8 cellular contexts compared by ENCODE assay signal in the genomic region with DNA sequence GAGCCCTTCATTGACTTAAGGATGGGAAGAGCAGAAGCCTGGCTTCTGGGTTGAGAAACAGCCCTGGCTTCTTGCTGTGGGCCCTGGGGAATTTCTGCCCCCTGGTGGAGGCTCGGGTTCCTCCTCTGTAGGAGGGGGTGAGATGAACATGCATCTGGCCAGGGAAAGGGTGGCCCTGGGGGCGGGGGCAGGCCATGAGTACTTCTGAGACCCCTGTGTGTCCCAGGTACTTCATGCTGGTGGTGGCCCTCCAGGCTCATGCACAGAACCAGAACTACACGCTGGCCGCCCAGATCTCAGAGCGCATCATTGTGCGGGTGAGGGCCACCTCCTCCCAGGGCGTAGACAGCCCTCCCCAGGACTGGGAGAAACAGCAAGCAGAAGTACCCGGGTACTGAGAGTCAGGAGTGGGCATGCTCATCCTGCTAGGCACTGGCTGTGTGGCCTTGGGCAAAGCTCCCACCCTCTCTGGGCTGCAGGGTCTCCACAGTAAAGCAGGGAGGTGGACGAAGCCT. TPM values are rescaled to one million over a fixed set of nuclear protein-coding genes. Genes with fewer than 3 reads are reported as not detected.
DNase-seq lines count a peak whose midpoint lies in the region; ATAC-seq and TF ChIP-seq lines count a peak whose summit lies in the region.

No MANE protein-coding gene starts in this region.

- H3K4me3 Mint-ChIP-seq in natural killer cell = peak overlapping the region; percentile 69

- no peaks in the 10 kb centered on the region for H3K27me3 Mint-ChIP-seq in natural killer cell (ENCODE audit: low read depth in 2 of 2)

- no peak overlapping the region for H3K27ac ChIP-seq in tibial nerve

- intact Hi-C loops in natural killer cell (cut with micrococcal nuclease) = loop anchor here (2.0 kb wide), 1 partner anchor 30 kb away; no protein-coding TSS in a partner anchor

- DNase-seq in AG09309 (ENCODE audit: low read depth) (no peak), NCI-H2196 treated with DMSO at 0.1 percent for 48 hours (lab: John Stamatoyannopoulos, UW; ENCODE audit: unreplicated experiment) (peak; percentile 11), epithelial cell of proximal tubule (ENCODE audit: low read depth) (no peak), natural killer cell (peak; percentile 55), tibial nerve (ENCODE audit: low spot score in 2 of 2) (peak in 1 of 2 donors; percentile 26), T1000 (lab: John Stamatoyannopoulos, UW) (no peak)
- peak; percentile 56 for DNase-seq in activated CD8-positive, alpha-beta memory T cell treated with anti-CD3 and anti-CD28 coated beads, Interleukin-2, amount 50 U/mL, for 4 hours

- H3K36me3 Mint-ChIP-seq in natural killer cell = no peaks in the 10 kb centered on the region

- no peak for TF ChIP-seq POLR2A in tibial nerve (IDR thresholded peaks at IDR 0.05)

- H3K4me3 ChIP-seq in AG09309 (ENCODE audit: control insufficient read depth, low read depth, low read length) (no peak overlapping the region), GM12875 (ENCODE audit: low read depth, low read length) (no peak overlapping the region), epithelial cell of proximal tubule (ENCODE audit: low read depth, low read length) (no peak overlapping the region), tibial nerve (no peak overlapping the region)

- no peaks in the 10 kb centered on the region for H3K9me3 ChIP-seq in tibial nerve

- TF ChIP-seq EP300 in tibial nerve (IDR thresholded peaks at IDR 0.05) = no peak

- TF ChIP-seq CTCF in AG09309 (IDR thresholded peaks at IDR 0.05; ENCODE audit: control insufficient read depth, insufficient read depth, low read depth, low read length, missing control alignments) (peak; percentile 92), GM12875 (IDR thresholded peaks at IDR 0.05; ENCODE audit: borderline replicate concordance, insufficient read depth, low read depth, low read length) (peak; percentile 81), epithelial cell of proximal tubule (conservative IDR thresholded peaks at IDR 0.05; ENCODE audit: low read depth, low read length) (peak; percentile 87), natural killer cell (IDR thresholded peaks at IDR 0.05) (peak; percentile 70), tibial nerve (IDR thresholded peaks at IDR 0.05) (peak; percentile 45 to 65 (median 57))

- H3K9me3 Mint-ChIP-seq in natural killer cell = no peaks in the 10 kb centered on the region

- no peaks in the 10 kb centered on the region for H3K27me3 ChIP-seq in tibial nerve

- peaks cover 0 to 32% (median 0%) of the 10 kb centered on the region in 3 donors for H3K36me3 ChIP-seq in tibial nerve

- peaks cover 13 to 28% of the 10 kb centered on the region in 2 donors for H3K4me1 Mint-ChIP-seq in natural killer cell

- 58 to 60% methylated on average over 7 to 8 of the region's 9 CpGs for WGBS in tibial nerve, 2 donors

- H3K27ac Mint-ChIP-seq in natural killer cell = peak overlapping the region; percentile 56 to 85

- peaks cover 0 to 19% (median 5%) of the 10 kb centered on the region in 4 donors for H3K4me1 ChIP-seq in tibial nerve

- ATAC-seq in natural killer cell = peak; percentile 55 to 67 (median 60)

RNA-seq across cellular contexts. Expression of gene TMEM258, which starts 15.8 kb away (rescaled TPM):
- total RNA-seq in epithelial cell of proximal tubule (95.1 and 102 TPM in 2 replicates), natural killer cell (10 to 100 TPM; 64.4 to 69.3 (median 66.1) TPM), tibial nerve (10 to 100 TPM; 21.9 to 56.7 (median 45.2) TPM)

RNA-seq across cellular contexts. Expression of gene FEN1, which starts 16.1 kb away (rescaled TPM):
- 70.6 and 120 TPM in 2 replicates for total RNA-seq in epithelial cell of proximal tubule
- 10 to 100 TPM; 14.2 to 17.8 (median 17.5) TPM for total RNA-seq in natural killer cell
- total RNA-seq in tibial nerve = 10 to 100 TPM in 1 of 4 donors, 1 to 10 TPM in 3; 4.5 to 11.0 (median 4.6) TPM

RNA-seq across cellular contexts. Expression of gene MYRF, which starts 24.2 kb away (rescaled TPM):
- total RNA-seq in epithelial cell of proximal tubule (7.6 and 25.0 TPM in 2 replicates), natural killer cell (10 to 100 TPM in 1 of 3 donors, 1 to 10 TPM in 2; 4.9 to 15.3 (median 7.3) TPM), tibial nerve (1 to 10 TPM; 1.0 to 7.5 (median 2.1) TPM)

RNA-seq across cellular contexts. Expression of gene FADS1, which starts 40.2 kb away (rescaled TPM):
- 64.6 and 100 TPM in 2 replicates for total RNA-seq in epithelial cell of proximal tubule
- total RNA-seq in natural killer cell = 10 to 100 TPM in 2 of 3 donors, 1 to 10 TPM in 1; 9.3 to 17.2 (median 10.2) TPM
- total RNA-seq in tibial nerve = 10 to 100 TPM; 33.7 to 61.6 (median 47.0) TPM

RNA-seq across cellular contexts. Expression of gene FADS2, which starts 51.5 kb away (rescaled TPM):
- total RNA-seq in epithelial cell of proximal tubule (169 and 442 TPM in 2 replicates), natural killer cell (10 to 100 TPM; 30.4 to 52.7 (median 34.4) TPM), tibial nerve (10 to 100 TPM; 17.4 to 59.2 (median 32.7) TPM)

Comparison
In these comparisons a context has a peak if more than half of its experiments do, and no peak if none do; other contexts are left out.
1. DNase-seq: peak in NCI-H2196 treated with DMSO at 0.1 percent for 48 hours (single experiment), activated CD8-positive, alpha-beta memory T cell treated with anti-CD3 and anti-CD28 coated beads, Interleukin-2, amount 50 U/mL, for 4 hours (single experiment) and natural killer cell (single experiment); none in AG09309 (single experiment), epithelial cell of proximal tubule (single experiment) and T1000 (single experiment).
2. Peak in every context shown above with its lines, with median percentiles within 50 percentile points of each other: CTCF ChIP-seq.